ENCODE assay signal across 16 cellular contexts in the genomic region with DNA sequence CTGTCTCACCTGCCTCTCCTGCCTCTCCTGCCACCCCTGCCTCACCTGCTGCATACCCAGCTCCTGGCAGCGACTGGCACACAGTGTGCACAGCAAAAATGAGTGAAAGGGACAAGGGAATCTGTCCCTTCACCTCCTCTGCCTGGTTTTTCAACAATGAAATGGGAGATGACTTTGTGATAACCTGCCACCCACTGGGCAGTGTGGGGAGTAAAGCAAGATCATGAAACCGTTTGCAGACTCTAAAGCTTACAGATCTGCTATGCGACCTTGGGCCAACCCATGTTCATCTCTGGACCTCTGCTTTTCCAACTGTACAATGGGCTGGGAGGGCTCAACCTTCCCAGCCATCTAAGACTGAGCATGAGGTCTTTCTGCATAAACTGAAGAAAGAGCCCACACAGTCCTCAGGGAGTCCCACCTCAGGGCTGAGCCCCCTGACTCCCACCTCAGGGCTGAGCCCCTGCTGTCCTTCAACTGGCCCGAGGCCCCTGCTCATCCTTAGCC.
DNase-seq lines count a peak whose midpoint lies in the region; ATAC-seq and TF ChIP-seq lines count a peak whose summit lies in the region.
"Had no signal": no experiment of that assay in that cellular context is flagged by ENCODE, and none has a peak within 500 bp of the region (broad histone marks: within the 10 kb centered on the region; RNA-seq: fewer than 3 reads in every experiment).

No MANE protein-coding gene starts in this region.

- H3K4me2 ChIP-seq in DND-41 (ENCODE audit: insufficient read depth, low read length): no peak overlapping the region
- H3K4me2 ChIP-seq: KMS-11 had no signal

- H3K79me2 ChIP-seq in DND-41 (ENCODE audit: insufficient read depth, low read length): no peaks in the 10 kb centered on the region

- no peak overlapping the region for H2AFZ ChIP-seq in DND-41 (ENCODE audit: low read depth, low read length)

- H3K4me1 ChIP-seq in DND-41 (ENCODE audit: insufficient read depth, low read length) (no peaks in the 10 kb centered on the region), HEK293 (ENCODE audit: control insufficient read depth, insufficient read depth, low read length) (no peaks in the 10 kb centered on the region)
- H3K4me1 ChIP-seq: right atrium auricular region had no signal

- H3K27me3 ChIP-seq in DND-41 (ENCODE audit: insufficient read depth, low read length, poor library complexity): no peaks in the 10 kb centered on the region
- H3K27me3 ChIP-seq: body of pancreas, right atrium auricular region had no signal

- DNase-seq in DND-41: no peak
- DNase-seq in RPMI8226: peak; percentile 27
- DNase-seq in fibroblast of villous mesenchyme (ENCODE audit: low read depth): no peak
- DNase-seq in globus pallidus (ENCODE audit: low spot score): no peak
- DNase-seq in GM10266 (ENCODE audit: extremely low spot score): no peak
- no peak for DNase-seq in activated gamma-delta T cell treated with Interleukin-2 at 50 U/mL for 16 hours
- DNase-seq in activated CD4-positive, alpha-beta T cell treated with anti-CD3 and anti-CD28 coated beads for 1 hour: no peak
- DNase-seq: activated naive CD4-positive, alpha-beta T cell; body of pancreas; GF-D8; natural killer cell; NCI-H2029 treated with DMSO at 0.1 percent for 48 hours; stimulated activated CD4-positive, alpha-beta T cell treated with anti-CD3 and anti-CD28 coated beads, Interleukin-4, amount 100 ng/mL, for 1 hour had no signal

- TF ChIP-seq CTCF in DND-41 (IDR thresholded peaks at IDR 0.05; ENCODE audit: borderline replicate concordance, extremely low read depth, low read length, poor library complexity, severe bottlenecking) (no peak), HEK293 (tag by site-specific recombination; IDR thresholded peaks at IDR 0.05) (peak; percentile 26; the same call in 1 of the 2 replicates), fibroblast of villous mesenchyme (IDR thresholded peaks at IDR 0.05; ENCODE audit: insufficient read depth, low read depth, low read length) (peak; percentile 6), GM10266 (IDR thresholded peaks at IDR 0.05; ENCODE audit: control insufficient read depth, insufficient read depth, low read depth, missing control alignments) (no peak)

- H3K9me3 ChIP-seq in DND-41 (ENCODE audit: insufficient read depth, low read length, severe bottlenecking) (no peaks in the 10 kb centered on the region), HEK293 (ENCODE audit: control insufficient read depth, insufficient read depth, low read depth, low read length) (no peaks in the 10 kb centered on the region)
- H3K9me3 ChIP-seq: body of pancreas, right atrium auricular region had no signal

- CTCF ChIA-PET in HEK293 (lab: Yijun Ruan, JAX): interaction anchor here (0.6 to 1.0 kb wide), 4 partner anchors 20 to 428 kb away, joined by 3 read pairs; no protein-coding TSS in a partner anchor

- no peaks in the 10 kb centered on the region for H3K36me3 ChIP-seq in DND-41 (ENCODE audit: insufficient read depth, low read length)
- no peaks in the 10 kb centered on the region for H3K36me3 ChIP-seq in HEK293 (ENCODE audit: control insufficient read depth in 2 of 2, insufficient read depth in 1 of 2, low read length in 2 of 2)
- H3K36me3 ChIP-seq: right atrium auricular region had no signal

- H4K20me1 ChIP-seq in DND-41 (ENCODE audit: insufficient read depth, low read length): peaks cover 6% of the 10 kb centered on the region

- 0 out of 3 replicates have a peak, but pooled peaks have one; percentile 24 for ATAC-seq in DND-41 (ENCODE audit: insufficient read depth, low read depth)
- ATAC-seq: body of pancreas, natural killer cell had no signal

- no peak overlapping the region for H3K27ac ChIP-seq in DND-41 (ENCODE audit: low read length)
- no peak overlapping the region for H3K27ac ChIP-seq in HEK293 (ENCODE audit: extremely low read depth, low read depth, low read length)
- H3K27ac ChIP-seq: body of pancreas, KMS-11, right atrium auricular region had no signal

- no peak overlapping the region for H3K9ac ChIP-seq in DND-41 (ENCODE audit: low read depth, low read length)
- H3K9ac ChIP-seq: KMS-11 had no signal

- H3K4me3 ChIP-seq in DND-41 (ENCODE audit: low read depth in 1 of 2, low read length in 2 of 2) (no peak overlapping the region), HEK293 (ENCODE audit: low read depth, low read length) (no peak overlapping the region), fibroblast of villous mesenchyme (ENCODE audit: low read depth, low read length) (no peak overlapping the region)
- H3K4me3 ChIP-seq: body of pancreas, right atrium auricular region had no signal

- POLR2A ChIA-PET in HEK293 (lab: Yijun Ruan, JAX): no interaction called here

TF ChIP-seq in HEK293, 187 proteins besides CTCF, POLR2A, EP300 and RAD21:
- TF ChIP-seq ZNF654 (tag by site-specific recombination; IDR thresholded peaks at IDR 0.05; ENCODE audit: low read depth): no peak
- TF ChIP-seq, protein P1, sequence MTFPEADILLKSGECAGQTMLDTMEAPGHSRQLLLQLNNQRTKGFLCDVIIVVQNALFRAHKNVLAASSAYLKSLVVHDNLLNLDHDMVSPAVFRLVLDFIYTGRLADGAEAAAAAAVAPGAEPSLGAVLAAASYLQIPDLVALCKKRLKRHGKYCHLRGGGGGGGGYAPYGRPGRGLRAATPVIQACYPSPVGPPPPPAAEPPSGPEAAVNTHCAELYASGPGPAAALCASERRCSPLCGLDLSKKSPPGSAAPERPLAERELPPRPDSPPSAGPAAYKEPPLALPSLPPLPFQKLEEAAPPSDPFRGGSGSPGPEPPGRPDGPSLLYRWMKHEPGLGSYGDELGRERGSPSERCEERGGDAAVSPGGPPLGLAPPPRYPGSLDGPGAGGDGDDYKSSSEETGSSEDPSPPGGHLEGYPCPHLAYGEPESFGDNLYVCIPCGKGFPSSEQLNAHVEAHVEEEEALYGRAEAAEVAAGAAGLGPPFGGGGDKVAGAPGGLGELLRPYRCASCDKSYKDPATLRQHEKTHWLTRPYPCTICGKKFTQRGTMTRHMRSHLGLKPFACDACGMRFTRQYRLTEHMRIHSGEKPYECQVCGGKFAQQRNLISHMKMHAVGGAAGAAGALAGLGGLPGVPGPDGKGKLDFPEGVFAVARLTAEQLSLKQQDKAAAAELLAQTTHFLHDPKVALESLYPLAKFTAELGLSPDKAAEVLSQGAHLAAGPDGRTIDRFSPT (tag by site-specific recombination; IDR thresholded peaks at IDR 0.05): no peak
- no peak for TF ChIP-seq HOXC10 (CRISPR knock-in tag; IDR thresholded peaks at IDR 0.05)
- peak; percentile 28; the same call in 1 of the 2 replicates for TF ChIP-seq EGR2 (tag by site-specific recombination; IDR thresholded peaks at IDR 0.05; ENCODE audit: low read depth)
- no peak for TF ChIP-seq ZNF114 (tag by site-specific recombination; IDR thresholded peaks at IDR 0.05)
- TF ChIP-seq PRDM1 (tag by site-specific recombination; IDR thresholded peaks at IDR 0.05): peak; percentile 27; the same call in 1 of the 2 replicates

Comparison
In these comparisons a context has a peak if more than half of its experiments do, and no peak if none do; other contexts are left out.
1. CTCF ChIP-seq: peak in HEK293 (single experiment) and fibroblast of villous mesenchyme (single experiment); none in DND-41 (single experiment) and GM10266 (single experiment).